13 cellular contexts compared by ENCODE assay signal in the genomic region with DNA sequence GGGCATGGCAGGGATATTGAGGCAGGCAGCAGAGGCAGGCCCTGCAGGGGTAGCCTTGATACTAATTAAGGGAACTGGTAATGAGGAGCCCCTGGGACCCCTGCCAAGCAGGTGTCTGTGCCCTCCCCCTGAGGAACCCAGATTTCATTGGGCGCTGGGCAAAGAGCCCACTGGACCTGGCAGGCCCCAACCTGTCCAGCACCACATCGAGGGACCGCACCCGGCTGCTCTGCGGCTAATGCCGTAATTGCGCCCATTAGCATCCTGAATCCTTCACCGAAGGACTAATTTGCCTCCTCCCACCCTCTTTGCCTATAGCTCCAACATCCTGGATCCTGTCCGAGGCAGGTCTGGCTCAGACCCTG. TPM values are rescaled to one million over a fixed set of nuclear protein-coding genes. Genes with fewer than 3 reads are reported as not detected.
DNase-seq lines count a peak whose midpoint lies in the region; ATAC-seq and TF ChIP-seq lines count a peak whose summit lies in the region.
"Had no signal": no experiment of that assay in that cellular context is flagged by ENCODE, and none has a peak within 500 bp of the region (broad histone marks: within the 10 kb centered on the region; RNA-seq: fewer than 3 reads in every experiment).

No MANE protein-coding gene starts in this region.

- no peak overlapping the region for H3K4me3 ChIP-seq in BLaER1 treated with 17β-estradiol and CSF1 and Interleukin-3, amounts not matched to agents 10 nM and 100 nM
- H3K4me3 ChIP-seq in epithelial cell of esophagus (ENCODE audit: low read length) (no peak overlapping the region), skin epidermis (no peak overlapping the region)

- H3K36me3 ChIP-seq in BLaER1 treated with 17β-estradiol and CSF1 and Interleukin-3, amounts not matched to agents 10 nM and 100 nM, result peaks cover 79 to 96% (median 93%) of the 10 kb centered on the region in 11 experiments

- no peaks in the 10 kb centered on the region for H3K9me3 ChIP-seq in BLaER1 treated with 17β-estradiol and CSF1 and Interleukin-3, amounts not matched to agents 10 nM and 100 nM (replicated peaks in 1 of 11)

- POLR2A ChIA-PET in RWPE1 (lab: Yijun Ruan, JAX; ENCODE audit: low non-redundant PET), result no interaction called here

- H4K20me1 ChIP-seq in BLaER1 treated with 17β-estradiol and CSF1 and Interleukin-3, amounts not matched to agents 10 nM and 100 nM, result peaks cover 58 to 97% (median 91%) of the 10 kb centered on the region in 11 experiments

- H3K4me1 ChIP-seq in BLaER1 treated with 17β-estradiol and CSF1 and Interleukin-3, amounts not matched to agents 10 nM and 100 nM, result peaks cover 22 to 92% (median 57%) of the 10 kb centered on the region in 10 experiments

- H3K9me3 Mint-ChIP-seq in activated CD4-positive, alpha-beta T cell treated with anti-CD3 and anti-CD28 coated beads, Interleukin-2, amount 10 ng/mL, durations not matched to agents 24 days and 14 days, result no peaks in the 10 kb centered on the region
- H3K9me3 Mint-ChIP-seq: activated naive CD4-positive, alpha-beta T cell treated with anti-CD3 and anti-CD28 coated beads, Interleukin-2, amount 50 U/mL, for 24 hours had no signal

- intact Hi-C loops in activated CD4-positive, alpha-beta T cell treated with anti-CD3 and anti-CD28 coated beads, Interleukin-2, amount 10 ng/mL, durations not matched to agents 24 days and 14 days (cut with micrococcal nuclease), result no loop called here

- H3K4me1 Mint-ChIP-seq in activated CD4-positive, alpha-beta T cell treated with anti-CD3 and anti-CD28 coated beads, Interleukin-2, amount 10 ng/mL, durations not matched to agents 24 days and 14 days, result peaks cover 11% of the 10 kb centered on the region

- CTCF ChIA-PET in RWPE1 (lab: Yijun Ruan, JAX), result interaction anchor here (0.5 to 1.9 kb wide), 3 partner anchors 9 to 81 kb away, joined by 4 to 6 read pairs (median 4); no protein-coding TSS in a partner anchor

- H3K27ac Mint-ChIP-seq in activated CD4-positive, alpha-beta T cell treated with anti-CD3 and anti-CD28 coated beads, Interleukin-2, amount 10 ng/mL, durations not matched to agents 24 days and 14 days, result no peak overlapping the region
- H3K27ac Mint-ChIP-seq: activated naive CD4-positive, alpha-beta T cell treated with anti-CD3 and anti-CD28 coated beads, Interleukin-2, amount 50 U/mL, for 24 hours had no signal

- H3K36me3 Mint-ChIP-seq in activated CD4-positive, alpha-beta T cell treated with anti-CD3 and anti-CD28 coated beads, Interleukin-2, amount 10 ng/mL, durations not matched to agents 24 days and 14 days (ENCODE audit: low read depth), result peaks cover 39% of the 10 kb centered on the region

- H3K27ac ChIP-seq in BLaER1 treated with 17β-estradiol and CSF1 and Interleukin-3, amounts not matched to agents 10 nM and 100 nM, result peak overlapping the region in 10 of 11 experiments; percentile 14 to 71 (median 54); a peak in 17 of 22 replicates
- H3K27ac ChIP-seq in RWPE1, result peak overlapping the region; percentile 100
- peak overlapping the region in 19 of 21 experiments; percentile 22 to 91 (median 75) for H3K27ac ChIP-seq in skin epidermis

- ATAC-seq in GM21526 (IDR thresholded peaks at IDR 0.05; ENCODE audit: low FRiP score, unreplicated experiment), result no peak

- no peaks in the 10 kb centered on the region for H3K27me3 Mint-ChIP-seq in activated CD4-positive, alpha-beta T cell treated with anti-CD3 and anti-CD28 coated beads, Interleukin-2, amount 10 ng/mL, durations not matched to agents 24 days and 14 days
- H3K27me3 Mint-ChIP-seq: activated naive CD4-positive, alpha-beta T cell treated with anti-CD3 and anti-CD28 coated beads, Interleukin-2, amount 50 U/mL, for 24 hours had no signal

- no peak overlapping the region for H3K4me3 Mint-ChIP-seq in activated CD4-positive, alpha-beta T cell treated with anti-CD3 and anti-CD28 coated beads, Interleukin-2, amount 10 ng/mL, durations not matched to agents 24 days and 14 days
- H3K4me3 Mint-ChIP-seq: activated naive CD4-positive, alpha-beta T cell treated with anti-CD3 and anti-CD28 coated beads, Interleukin-2, amount 50 U/mL, for 24 hours had no signal

- H3K27me3 ChIP-seq in BLaER1 treated with 17β-estradiol and CSF1 and Interleukin-3, amounts not matched to agents 10 nM and 100 nM, result no peaks in the 10 kb centered on the region

- peak overlapping the region; percentile 3 to 65 (median 47); a peak in 12 of 22 replicates for H3K9ac ChIP-seq in BLaER1 treated with 17β-estradiol and CSF1 and Interleukin-3, amounts not matched to agents 10 nM and 100 nM

- DNase-seq in RWPE1 (ENCODE audit: low spot score), result no peak
- DNase-seq in epithelial cell of esophagus (ENCODE audit: low read depth), result peak; percentile 70
- no peak for DNase-seq in activated CD4-positive, alpha-beta T cell treated with anti-CD3 and anti-CD28 coated beads, Interleukin-2, amount 10 ng/mL, durations not matched to agents 24 days and 14 days
- DNase-seq in UCSD-AML1 (lab: John Stamatoyannopoulos, UW; ENCODE audit: unreplicated experiment), result no peak
- no peak for DNase-seq in iPS-NIHi7 (ENCODE audit: extremely low spot score)
- DNase-seq: activated CD4-positive, alpha-beta T cell treated with anti-CD3 and anti-CD28 coated beads, Interleukin-2, amount 50 U/mL, for 48 hours; GDM1; retina had no signal

- H3K4me2 ChIP-seq in BLaER1 treated with 17β-estradiol and CSF1 and Interleukin-3, amounts not matched to agents 10 nM and 100 nM, result peak overlapping the region; percentile 16 to 85 (median 61); a peak in 18 of 22 replicates

- TF ChIP-seq CTCF in RWPE1 (conservative IDR thresholded peaks at IDR 0.05; ENCODE audit: low read depth) (no peak), epithelial cell of esophagus (IDR thresholded peaks at IDR 0.05; ENCODE audit: insufficient read depth, low read depth, low read length, missing control alignments) (no peak)

RNA-seq across cellular contexts. Expression of a gene that starts 13.7 kb away (rescaled TPM):
- 0.45 and 0.82 TPM in 2 replicates for total RNA-seq in activated CD4-positive, alpha-beta T cell treated with anti-CD3 and anti-CD28 coated beads, Interleukin-2, amount 10 ng/mL, durations not matched to agents 24 days and 14 days

RNA-seq across cellular contexts. Expression of a gene that starts 19.2 kb away (rescaled TPM):
- 225 and 232 TPM in 2 replicates for total RNA-seq in activated CD4-positive, alpha-beta T cell treated with anti-CD3 and anti-CD28 coated beads, Interleukin-2, amount 10 ng/mL, durations not matched to agents 24 days and 14 days

RNA-seq across cellular contexts. Expression of a gene that starts 23.7 kb away (rescaled TPM):
- not detected in 2 replicates for total RNA-seq in activated CD4-positive, alpha-beta T cell treated with anti-CD3 and anti-CD28 coated beads, Interleukin-2, amount 10 ng/mL, durations not matched to agents 24 days and 14 days
- total RNA-seq: T-helper 2 cell treated with Interferon-gamma antibody and Interleukin-4, amounts not matched to agents 100 ng/mL and 5 ng/mL, for 36 hours had no signal

RNA-seq across cellular contexts. Expression of a gene that starts 37.0 kb away (rescaled TPM):
- 231 and 233 TPM in 2 replicates for total RNA-seq in activated CD4-positive, alpha-beta T cell treated with anti-CD3 and anti-CD28 coated beads, Interleukin-2, amount 10 ng/mL, durations not matched to agents 24 days and 14 days

RNA-seq across cellular contexts. Expression of a gene that starts 44.0 kb away (rescaled TPM):
- 7.1 and 7.3 TPM in 2 replicates for total RNA-seq in activated CD4-positive, alpha-beta T cell treated with anti-CD3 and anti-CD28 coated beads, Interleukin-2, amount 10 ng/mL, durations not matched to agents 24 days and 14 days
